9 cellular contexts compared by ENCODE assay signal in genomic region chr1:12179111-12179519, GRCh38. TPM values are rescaled to one million over a fixed set of nuclear protein-coding genes. Genes with fewer than 3 reads are reported as not detected.
DNase-seq lines count a peak whose midpoint lies in the region; ATAC-seq and TF ChIP-seq lines count a peak whose summit lies in the region.
"Had no signal": no experiment of that assay in that cellular context is flagged by ENCODE, and none has a peak within 500 bp of the region (broad histone marks: within the 10 kb centered on the region; RNA-seq: fewer than 3 reads in every experiment).

No MANE protein-coding gene starts in this region.

- TF ChIP-seq POLR2A in ovary (IDR thresholded peaks at IDR 0.05), result no peak

- intact Hi-C loops in heart right ventricle (cut with DNase I), result no loop called here
- intact Hi-C loops in cardiac septum (cut with DNase I), result no loop called here
- intact Hi-C loops in ovary (cut with DNase I), result no loop called here

- H3K9me3 ChIP-seq in heart right ventricle, result no peaks in the 10 kb centered on the region
- no peaks in the 10 kb centered on the region for H3K9me3 ChIP-seq in muscle layer of colon (ENCODE audit: low read length)
- H3K9me3 ChIP-seq in subcutaneous abdominal adipose tissue (ENCODE audit: control insufficient read depth in 5 of 5, low read length in 5 of 5), result no peaks in the 10 kb centered on the region
- no peaks in the 10 kb centered on the region for H3K9me3 ChIP-seq in ovary
- H3K9me3 ChIP-seq: body of pancreas had no signal

- H3K4me1 ChIP-seq in heart right ventricle (peaks cover 19 to 100% (median 91%) of the 10 kb centered on the region in 9 donors), muscle layer of colon (ENCODE audit: insufficient read depth, low read length) (peaks cover 33% of the 10 kb centered on the region), subcutaneous abdominal adipose tissue (ENCODE audit: control insufficient read depth in 5 of 5, insufficient read depth in 5 of 5, low read length in 5 of 5) (peaks cover 5 to 99% (median 82%) of the 10 kb centered on the region in 5 donors), ovary (ENCODE audit: insufficient read depth) (peaks cover 5% of the 10 kb centered on the region)

- peak overlapping the region; percentile 93 for H3K27ac Mint-ChIP-seq in activated naive CD8-positive, alpha-beta T cell treated with anti-CD3 and anti-CD28 coated beads for 36 hours

- ATAC-seq in heart right ventricle, result peak in 1 of 8 donors; percentile 3
- ATAC-seq: body of pancreas had no signal

- no peaks in the 10 kb centered on the region for H3K9me3 Mint-ChIP-seq in activated naive CD8-positive, alpha-beta T cell treated with anti-CD3 and anti-CD28 coated beads for 36 hours

- H3K4me1 Mint-ChIP-seq in activated naive CD8-positive, alpha-beta T cell treated with anti-CD3 and anti-CD28 coated beads for 36 hours, result peaks cover 83% of the 10 kb centered on the region

- TF ChIP-seq CTCF in heart right ventricle (IDR thresholded peaks at IDR 0.05) (no peak), ovary (IDR thresholded peaks at IDR 0.05) (no peak), GM20000 (IDR thresholded peaks at IDR 0.05; ENCODE audit: extremely low read depth, missing control alignments) (no peak)

- H3K4me3 Mint-ChIP-seq in activated naive CD8-positive, alpha-beta T cell treated with anti-CD3 and anti-CD28 coated beads for 36 hours, result peak overlapping the region; percentile 68

- peak overlapping the region in 1 of 10 donors; percentile 12 for H3K4me3 ChIP-seq in heart right ventricle
- H3K4me3 ChIP-seq in muscle layer of colon (ENCODE audit: low read depth in 1 of 2, low read length in 2 of 2), result no peak overlapping the region
- peak overlapping the region in 2 of 5 donors; percentile 3 to 12 for H3K4me3 ChIP-seq in subcutaneous abdominal adipose tissue (ENCODE audit: low read depth in 1 of 5, low read length in 5 of 5)
- no peak overlapping the region for H3K4me3 ChIP-seq in ovary
- H3K4me3 ChIP-seq: body of pancreas had no signal

- peak overlapping the region in 9 of 10 donors; percentile 54 to 99 (median 78) for H3K27ac ChIP-seq in heart right ventricle
- peak overlapping the region; percentile 17 for H3K27ac ChIP-seq in muscle layer of colon (ENCODE audit: low read depth, low read length)
- peak overlapping the region; percentile 93 for H3K27ac ChIP-seq in subcutaneous abdominal adipose tissue (ENCODE audit: low read depth, low read length)
- no peak overlapping the region for H3K27ac ChIP-seq in ovary

- no peaks in the 10 kb centered on the region for H3K27me3 Mint-ChIP-seq in activated naive CD8-positive, alpha-beta T cell treated with anti-CD3 and anti-CD28 coated beads for 36 hours

- no peak overlapping the region for H3K9ac ChIP-seq in muscle layer of colon (ENCODE audit: low read length)
- H3K9ac ChIP-seq in subcutaneous abdominal adipose tissue (ENCODE audit: low read length in 5 of 5), result peak overlapping the region in 1 of 5 donors; percentile 44

- DNase-seq in heart right ventricle, result no peak
- no peak for DNase-seq in cardiac septum (ENCODE audit: low spot score)
- peak; percentile 91 for DNase-seq in activated naive CD8-positive, alpha-beta T cell treated with anti-CD3 and anti-CD28 coated beads for 36 hours
- no peak for DNase-seq in ovary
- no peak for DNase-seq in GM20000 (ENCODE audit: low spot score)
- DNase-seq in GF-D8 (lab: John Stamatoyannopoulos, UW), result no peak

- H3K36me3 Mint-ChIP-seq in activated naive CD8-positive, alpha-beta T cell treated with anti-CD3 and anti-CD28 coated beads for 36 hours, result peaks cover 59% of the 10 kb centered on the region

- H3K27me3 ChIP-seq in heart right ventricle (peaks cover 0 to 5% (median 0%) of the 10 kb centered on the region in 7 donors), muscle layer of colon (ENCODE audit: control insufficient read depth in 1 of 2, insufficient read depth in 2 of 2, low read length in 2 of 2) (no peaks in the 10 kb centered on the region), subcutaneous abdominal adipose tissue (ENCODE audit: control insufficient read depth in 5 of 5, insufficient read depth in 4 of 5, low read length in 5 of 5) (peaks cover 0 to 5% (median 0%) of the 10 kb centered on the region in 5 donors), ovary (no peaks in the 10 kb centered on the region)
- H3K27me3 ChIP-seq: body of pancreas had no signal

- TF ChIP-seq EP300 in ovary (IDR thresholded peaks at IDR 0.05), result no peak

- peaks cover 0 to 36% (median 0%) of the 10 kb centered on the region in 9 donors for H3K36me3 ChIP-seq in heart right ventricle
- no peaks in the 10 kb centered on the region for H3K36me3 ChIP-seq in muscle layer of colon (ENCODE audit: insufficient read depth, low read length)
- H3K36me3 ChIP-seq in subcutaneous abdominal adipose tissue (ENCODE audit: control insufficient read depth in 5 of 5, insufficient read depth in 5 of 5, low read length in 5 of 5), result peaks cover 0 to 9% (median 5%) of the 10 kb centered on the region in 5 donors
- no peaks in the 10 kb centered on the region for H3K36me3 ChIP-seq in ovary

- 55 to 62% methylated on average over 17 of the region's 17 CpGs for WGBS in heart right ventricle, 2 donors
- 74 to 85% (median 77%) methylated on average over 17 of the region's 17 CpGs for WGBS in ovary, 3 donors

RNA-seq across cellular contexts. Expression of gene TNFRSF1B, which starts 12.3 kb away (rescaled TPM):
- 10 to 100 TPM in 8 of 10 donors, 1 to 10 TPM in 2; 8.0 to 55.4 (median 15.7) TPM for total RNA-seq in heart right ventricle
- 10 to 100 TPM; 11.9 to 15.3 TPM for polyA plus RNA-seq in heart right ventricle
- 15.5 TPM for total RNA-seq in cardiac septum
- 100 to 1,000 TPM; 187 to 193 TPM for total RNA-seq in activated naive CD8-positive, alpha-beta T cell treated with anti-CD3 and anti-CD28 coated beads for 36 hours
- total RNA-seq in ovary, result 10 to 100 TPM; 11.4 to 27.6 (median 21.6) TPM
- polyA plus RNA-seq in ovary, result 10 to 100 TPM; 10.3 to 14.3 TPM

RNA-seq across cellular contexts. Expression of gene VPS13D, which starts 50.7 kb away (rescaled TPM):
- total RNA-seq in heart right ventricle, result 100 to 1,000 TPM in 2 of 10 donors, 10 to 100 TPM in 8; 59.6 to 161 (median 92.0) TPM
- polyA plus RNA-seq in heart right ventricle, result 10 to 100 TPM; 36.9 to 48.2 TPM
- 68.2 TPM for total RNA-seq in cardiac septum
- total RNA-seq in activated naive CD8-positive, alpha-beta T cell treated with anti-CD3 and anti-CD28 coated beads for 36 hours, result 10 to 100 TPM; 27.7 to 29.1 TPM
- 10 to 100 TPM; 36.0 to 59.3 (median 47.8) TPM for total RNA-seq in ovary
- 10 to 100 TPM; 19.8 to 36.0 TPM for polyA plus RNA-seq in ovary

Comparison
In these comparisons a context has a peak if more than half of its experiments do, and no peak if none do; other contexts are left out.
1. H3K27ac ChIP-seq: peak in heart right ventricle (9 of 10), muscle layer of colon (single experiment) and subcutaneous abdominal adipose tissue (single experiment); none in ovary (0 of 2).